8 cellular contexts compared by ENCODE assay signal in genomic region chr16:77807-78443, GRCh38. TPM values are rescaled to one million over a fixed set of nuclear protein-coding genes. Genes with fewer than 3 reads are reported as not detected.
DNase-seq lines count a peak whose midpoint lies in the region; ATAC-seq and TF ChIP-seq lines count a peak whose summit lies in the region.

MPG (plus strand) TSS chr16:78225; CDS start chr16:78310, 85 bp downstream.

- H3K36me3 Mint-ChIP-seq in progenitor cell of endocrine pancreas (ENCODE audit: insufficient read depth): no peaks in the 10 kb centered on the region

- peaks cover 0 to 27% (median 7%) of the 10 kb centered on the region in 9 donors for H3K36me3 ChIP-seq in heart right ventricle
- peaks cover 12% of the 10 kb centered on the region for H3K36me3 ChIP-seq in upper lobe of right lung

- intact Hi-C loops in heart right ventricle (cut with DNase I): no loop called here
- intact Hi-C loops in upper lobe of right lung (cut with DNase I): no loop called here

- H3K9me3 ChIP-seq in heart right ventricle: no peaks in the 10 kb centered on the region
- no peaks in the 10 kb centered on the region for H3K9me3 ChIP-seq in upper lobe of right lung

- H3K4me1 Mint-ChIP-seq in progenitor cell of endocrine pancreas (ENCODE audit: low read depth): peaks cover 17% of the 10 kb centered on the region

- WGBS in adipose tissue, 3 donors: 0 to 1% (median 1%) methylated on average over 66 to 82 of the region's 83 CpGs
- 0 to 1% methylated on average over 79 to 81 of the region's 83 CpGs for WGBS in heart right ventricle, 2 donors

- TF ChIP-seq CTCF in heart right ventricle (IDR thresholded peaks at IDR 0.05): no peak
- no peak for TF ChIP-seq CTCF in progenitor cell of endocrine pancreas (IDR thresholded peaks at IDR 0.05; ENCODE audit: unreplicated experiment)
- TF ChIP-seq CTCF in upper lobe of right lung (IDR thresholded peaks at IDR 0.05): no peak

- H3K9me3 Mint-ChIP-seq in progenitor cell of endocrine pancreas (ENCODE audit: low read depth): no peaks in the 10 kb centered on the region

- H3K4me1 ChIP-seq in heart right ventricle: peaks cover 38 to 66% (median 62%) of the 10 kb centered on the region in 9 donors
- H3K4me1 ChIP-seq in upper lobe of right lung: peaks cover 49% of the 10 kb centered on the region

- H3K4me3 ChIP-seq in heart right ventricle: peak within 1 kb of the TSS; percentile 69 to 98 (median 82)
- H3K4me3 ChIP-seq in upper lobe of right lung: peak within 1 kb of the TSS; percentile 82

- peak; percentile 86 for DNase-seq in EH (ENCODE audit: low read depth)
- peak; percentile 74 for DNase-seq in M059J (ENCODE audit: low read depth)
- peak; percentile 65 to 79 (median 71) for DNase-seq in T-helper 1 cell
- DNase-seq in heart right ventricle: peak; percentile 89 to 92
- peak; percentile 70 for DNase-seq in progenitor cell of endocrine pancreas (ENCODE audit: low spot score, unreplicated experiment)
- peak; percentile 94 for DNase-seq in upper lobe of right lung

- H3K27ac Mint-ChIP-seq in progenitor cell of endocrine pancreas: peak within 1 kb of the TSS; percentile 73

- ATAC-seq in GM21825 (IDR thresholded peaks at IDR 0.05; ENCODE audit: unreplicated experiment) (peak; percentile 71), heart right ventricle (peak; percentile 55 to 77 (median 67)), upper lobe of right lung (peak; percentile 85)

- peak within 1 kb of the TSS; percentile 84 for H3K4me3 Mint-ChIP-seq in progenitor cell of endocrine pancreas (ENCODE audit: low read depth)

- peaks cover 0 to 13% (median 0%) of the 10 kb centered on the region in 7 donors for H3K27me3 ChIP-seq in heart right ventricle
- no peaks in the 10 kb centered on the region for H3K27me3 ChIP-seq in upper lobe of right lung

- H3K27ac ChIP-seq in adipose tissue (ENCODE audit: low read depth, low read length) (peak within 1 kb of the TSS; percentile 68), heart right ventricle (peak within 1 kb of the TSS; percentile 94 to 99 (median 97)), upper lobe of right lung (peak within 1 kb of the TSS; percentile 93)

- H3K27me3 Mint-ChIP-seq in progenitor cell of endocrine pancreas: peaks cover 8% of the 10 kb centered on the region

RNA-seq across cellular contexts. Expression of gene MPG, which starts in this region (rescaled TPM):
- total RNA-seq in M059J (2014; rRNA removed; shearing (Covaris generic)): 67.3 and 91.9 TPM in 2 replicates
- polyA plus RNA-seq in adipose tissue (10 to 100 TPM; 65.6 to 93.3 (median 72.0) TPM), heart right ventricle (10 to 100 TPM; 68.2 to 88.5 TPM)
- total RNA-seq in heart right ventricle (10 to 100 TPM; 32.2 to 44.7 (median 38.6) TPM), progenitor cell of endocrine pancreas (32.4 and 35.2 TPM in 2 replicates), upper lobe of right lung (42.5 TPM)

Comparison
In these comparisons a context has a peak if more than half of its experiments do, and no peak if none do; other contexts are left out.
1. Peak in every context shown above with its lines: DNase-seq, ATAC-seq, H3K4me3 ChIP-seq and H3K27ac ChIP-seq.